ENCODE assay signal across 23 cellular contexts in genomic region chr1:112099979-112100378, GRCh38.
DNase-seq lines count a peak whose midpoint lies in the region; ATAC-seq, FAIRE-seq and TF ChIP-seq lines count a peak whose summit lies in the region.
"Had no signal": no experiment of that assay in that cellular context is flagged by ENCODE, and none has a peak within 500 bp of the region (broad histone marks: within the 10 kb centered on the region; RNA-seq: fewer than 3 reads in every experiment).

No MANE protein-coding gene starts in this region.

- intact Hi-C loops in HepG2 (cut with micrococcal nuclease; ENCODE audit: unreplicated experiment) (no loop called here), right lobe of liver (cut with DNase I) (no loop called here), K562 (cut with micrococcal nuclease) (no loop called here)

- H3K36me3 ChIP-seq in HepG2 (replicated peaks in 1 of 2; ENCODE audit: control insufficient read depth in 1 of 2, insufficient read depth in 2 of 2, low read length in 2 of 2): no peaks in the 10 kb centered on the region
- H3K36me3 ChIP-seq in right lobe of liver: no peaks in the 10 kb centered on the region
- no peaks in the 10 kb centered on the region for H3K36me3 ChIP-seq in K562 (ENCODE audit: control insufficient read depth, insufficient read depth, low read length)
- H3K36me3 ChIP-seq: BE2C, BLaER1 had no signal

- WGBS in HepG2 (ENCODE audit: low lambda C conversion rate): 12% methylated on average over 2 of the region's 2 CpGs
- 36% methylated on average over 2 of the region's 2 CpGs for WGBS in right lobe of liver (ENCODE audit: insufficient coverage, low coverage, low lambda C conversion rate, missing lambda C conversion rate)
- 0% methylated on average over 2 of the region's 2 CpGs for WGBS in K562 (ENCODE audit: insufficient coverage, low coverage, missing lambda C conversion rate)

- H3K4me2 ChIP-seq in HepG2 (ENCODE audit: low read depth, low read length): no peak overlapping the region
- no peak overlapping the region for H3K4me2 ChIP-seq in K562 (ENCODE audit: insufficient read depth, low read length)
- H3K4me2 ChIP-seq: BLaER1 had no signal

- H3K27ac ChIP-seq in HepG2 (ENCODE audit: extremely low read length, insufficient read depth, low read length) (no peak overlapping the region), right lobe of liver (no peak overlapping the region), K562 (ENCODE audit: extremely low read depth, low read depth, low read length) (no peak overlapping the region)
- H3K27ac ChIP-seq: 22Rv1, BLaER1 had no signal

- no peak overlapping the region for H3K4me3 ChIP-seq in HepG2 (replicated peaks in 1 of 3; ENCODE audit: insufficient read depth in 1 of 3, low read depth in 2 of 3, low read length in 3 of 3)
- no peak overlapping the region for H3K4me3 ChIP-seq in right lobe of liver
- no peak overlapping the region for H3K4me3 ChIP-seq in K562
- H3K4me3 ChIP-seq: BLaER1, GM12878 had no signal

- no peaks in the 10 kb centered on the region for H4K20me1 ChIP-seq in HepG2 (ENCODE audit: insufficient read depth, low read length)
- no peaks in the 10 kb centered on the region for H4K20me1 ChIP-seq in K562 (replicated peaks; ENCODE audit: control insufficient read depth, insufficient read depth, low read length)
- H4K20me1 ChIP-seq: BLaER1 had no signal

- BruUV-seq in HepG2 (replicated peaks; lab: Mats Ljungman, UMichigan) (no TSS peak), K562 (replicated peaks; lab: Mats Ljungman, UMichigan) (no TSS peak)

- H3K9ac ChIP-seq in HepG2 (ENCODE audit: insufficient read depth, low read depth, low read length) (no peak overlapping the region), K562 (ENCODE audit: insufficient read depth in 1 of 2, low read depth in 2 of 2, low read length in 2 of 2) (no peak overlapping the region)
- H3K9ac ChIP-seq: BLaER1 had no signal

- no peak overlapping the region for H2AFZ ChIP-seq in HepG2 (ENCODE audit: low read length)
- no peak overlapping the region for H2AFZ ChIP-seq in K562 (ENCODE audit: low read depth, low read length)

- no peak for TF ChIP-seq CTCF in HepG2 (CRISPR knock-in tag; IDR thresholded peaks at IDR 0.05)
- TF ChIP-seq CTCF in right lobe of liver (IDR thresholded peaks at IDR 0.05): no peak
- TF ChIP-seq CTCF in K562 (IDR thresholded peaks at IDR 0.05 in 2 of 3, conservative IDR thresholded peaks at IDR 0.05 in 1 of 3; ENCODE audit: insufficient read depth in 2 of 3, low read depth in 1 of 3, low read length in 3 of 3): no peak

- TF ChIP-seq RAD21 in HepG2 (CRISPR knock-in tag; IDR thresholded peaks at IDR 0.05): no peak
- no peak for TF ChIP-seq RAD21 in K562 (CRISPR knock-in tag; conservative IDR thresholded peaks at IDR 0.05 in 1 of 2, IDR thresholded peaks at IDR 0.05 in 1 of 2)

- TF ChIP-seq EP300 in HepG2 (IDR thresholded peaks at IDR 0.05; ENCODE audit: low read depth in 2 of 2, low read length in 2 of 2): no peak
- no peak for TF ChIP-seq EP300 in HepG2 (CRISPR knock-in tag; IDR thresholded peaks at IDR 0.05; ENCODE audit: borderline replicate concordance)
- TF ChIP-seq EP300 in K562 (IDR thresholded peaks at IDR 0.05; ENCODE audit: low read length): no peak

- TF ChIP-seq POLR2A in HepG2 (IDR thresholded peaks at IDR 0.05; ENCODE audit: insufficient read depth in 1 of 2, low read depth in 2 of 2, low read length in 2 of 2): no peak
- TF ChIP-seq POLR2A in right lobe of liver (IDR thresholded peaks at IDR 0.05): no peak
- TF ChIP-seq POLR2A in K562 (conservative IDR thresholded peaks at IDR 0.05): no peak

- H3K9me1 ChIP-seq in K562 (ENCODE audit: control insufficient read depth, insufficient read depth, low read length): no peaks in the 10 kb centered on the region

- FAIRE-seq in HepG2 (lab: Jason Lieb, UNC) (no peak), K562 (lab: Jason Lieb, UNC) (no peak)
- FAIRE-seq: GM12878, GM12892, GM18507 had no signal

- CTCF ChIA-PET in HepG2 (lab: Yijun Ruan, JAX; ENCODE audit: low intra/inter-chr PET ratio, low total read pairs): no interaction called here
- CTCF ChIA-PET in K562 (lab: Yijun Ruan, JAX; ENCODE audit: low intra/inter-chr PET ratio): no interaction called here

- DNase-seq in HepG2 (ENCODE audit: low spot score): no peak
- DNase-seq in right lobe of liver: no peak
- no peak for DNase-seq in K562 (ENCODE audit: extremely low read depth in 1 of 4, low spot score in 3 of 4)
- DNase-seq in NCI-H1092 (lab: John Stamatoyannopoulos, UW): no peak
- DNase-seq in NCI-H510A (lab: John Stamatoyannopoulos, UW): no peak
- DNase-seq: ACHN; BE2C; C1 segment of cervical spinal cord; CD4-positive, alpha-beta memory T cell; CD4-positive, CD25-positive, alpha-beta regulatory T cell; CD8-positive, alpha-beta memory T cell; COR-L47; DMS 273 treated with DMSO at 0.1 percent for 48 hours; DMS153; DMS79; DND-41; EL; GDM1 had no signal

- no peak for ATAC-seq in HepG2
- no peak for ATAC-seq in right lobe of liver
- no peak for ATAC-seq in K562
- ATAC-seq: GM12878 had no signal

- H3K27me3 ChIP-seq in HepG2 (ENCODE audit: control insufficient read depth in 1 of 2, insufficient read depth in 2 of 2, low read length in 2 of 2) (no peaks in the 10 kb centered on the region), right lobe of liver (no peaks in the 10 kb centered on the region), K562 (ENCODE audit: control insufficient read depth in 2 of 2, insufficient read depth in 2 of 2, low read length in 2 of 2) (no peaks in the 10 kb centered on the region)
- H3K27me3 ChIP-seq: BLaER1 had no signal

- H3K9me3 ChIP-seq in HepG2 (ENCODE audit: low read length): peaks cover 17% of the 10 kb centered on the region; the same call in 1 of the 2 replicates
- no peaks in the 10 kb centered on the region for H3K9me3 ChIP-seq in right lobe of liver
- H3K9me3 ChIP-seq in K562 (replicated peaks; ENCODE audit: control insufficient read depth, insufficient read depth, low read depth, low read length): no peaks in the 10 kb centered on the region
- H3K9me3 ChIP-seq: BE2C had no signal

- H3K4me1 ChIP-seq in HepG2 (ENCODE audit: insufficient read depth, low read length) (no peaks in the 10 kb centered on the region), right lobe of liver (no peaks in the 10 kb centered on the region), K562 (replicated peaks in 1 of 2; ENCODE audit: control insufficient read depth in 2 of 2, insufficient read depth in 2 of 2, low read length in 2 of 2) (no peaks in the 10 kb centered on the region)
- H3K4me1 ChIP-seq: BE2C, BLaER1 had no signal

- in situ Hi-C loops in HepG2 (cut with HindIII; ENCODE audit: extremely low pct_ligation_motif_present, low pct_unique_long_range_greater_than_20kb): no loop called here
- in situ Hi-C loops in K562 (cut with MboI): no loop called here

- H3K79me2 ChIP-seq in HepG2 (ENCODE audit: insufficient read depth, low read length): no peaks in the 10 kb centered on the region
- no peaks in the 10 kb centered on the region for H3K79me2 ChIP-seq in K562 (ENCODE audit: control insufficient read depth, insufficient read depth, low read length)

- POLR2A ChIA-PET in HepG2 (lab: Yijun Ruan, JAX) (no interaction called here), K562 (lab: Yijun Ruan, JAX) (no interaction called here)

TF ChIP-seq in HepG2, 621 proteins besides CTCF, POLR2A, EP300 and RAD21:
- peak; percentile 53 to 54 for TF ChIP-seq MAFK (conservative IDR thresholded peaks at IDR 0.05 in 1 of 2, IDR thresholded peaks at IDR 0.05 in 1 of 2; ENCODE audit: low read length in 2 of 2)
- peak; percentile 72 for TF ChIP-seq NFE2L2 (IDR thresholded peaks at IDR 0.05; ENCODE audit: low read length)
- TF ChIP-seq PHF21A (CRISPR knock-in tag; IDR thresholded peaks at IDR 0.05): no peak

TF ChIP-seq in K562, 482 proteins besides CTCF, POLR2A, EP300 and RAD21 (continues in another document):
- TF ChIP-seq NBN (IDR thresholded peaks at IDR 0.05; ENCODE audit: low read depth): no peak
- no peak for TF ChIP-seq STAG1 (CRISPR knock-in tag; IDR thresholded peaks at IDR 0.05; ENCODE audit: borderline replicate concordance)
- TF ChIP-seq BDP1 (IDR thresholded peaks at IDR 0.05; ENCODE audit: insufficient read depth, insufficient read length): no peak
- no peak for TF ChIP-seq SPI1 (IDR thresholded peaks at IDR 0.05; ENCODE audit: borderline replicate concordance, low read depth, low read length)
- TF ChIP-seq MAFK (IDR thresholded peaks at IDR 0.05; ENCODE audit: low read length): peak; percentile 46; the same call in 1 of the 2 replicates
- TF ChIP-seq FOXK1 (CRISPR knock-in tag; IDR thresholded peaks at IDR 0.05; ENCODE audit: borderline replicate concordance): no peak
- TF ChIP-seq MAFG (tag; conservative IDR thresholded peaks at IDR 0.05): peak; percentile 82
- TF ChIP-seq, protein P1, sequence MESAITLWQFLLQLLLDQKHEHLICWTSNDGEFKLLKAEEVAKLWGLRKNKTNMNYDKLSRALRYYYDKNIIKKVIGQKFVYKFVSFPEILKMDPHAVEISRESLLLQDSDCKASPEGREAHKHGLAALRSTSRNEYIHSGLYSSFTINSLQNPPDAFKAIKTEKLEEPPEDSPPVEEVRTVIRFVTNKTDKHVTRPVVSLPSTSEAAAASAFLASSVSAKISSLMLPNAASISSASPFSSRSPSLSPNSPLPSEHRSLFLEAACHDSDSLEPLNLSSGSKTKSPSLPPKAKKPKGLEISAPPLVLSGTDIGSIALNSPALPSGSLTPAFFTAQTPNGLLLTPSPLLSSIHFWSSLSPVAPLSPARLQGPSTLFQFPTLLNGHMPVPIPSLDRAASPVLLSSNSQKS (CRISPR knock-in tag; IDR thresholded peaks at IDR 0.05): no peak
- TF ChIP-seq NFE2L1 (tag; IDR thresholded peaks at IDR 0.05; ENCODE audit: borderline replicate concordance, low read depth): peak; percentile 41; the same call in 1 of the 2 replicates

Comparison
In these comparisons a context has a peak if more than half of its experiments do, and no peak if none do; other contexts are left out.
1. Of the 241 proteins assayed by ChIP-seq in both HepG2 and K562: peak only in HepG2: none; only in K562: MAFF, MAFG, NFE2 and NFE2L1; in both: MAFK; in neither: 236.